ENCODE assay signal across 31 cellular contexts in the genomic region with DNA sequence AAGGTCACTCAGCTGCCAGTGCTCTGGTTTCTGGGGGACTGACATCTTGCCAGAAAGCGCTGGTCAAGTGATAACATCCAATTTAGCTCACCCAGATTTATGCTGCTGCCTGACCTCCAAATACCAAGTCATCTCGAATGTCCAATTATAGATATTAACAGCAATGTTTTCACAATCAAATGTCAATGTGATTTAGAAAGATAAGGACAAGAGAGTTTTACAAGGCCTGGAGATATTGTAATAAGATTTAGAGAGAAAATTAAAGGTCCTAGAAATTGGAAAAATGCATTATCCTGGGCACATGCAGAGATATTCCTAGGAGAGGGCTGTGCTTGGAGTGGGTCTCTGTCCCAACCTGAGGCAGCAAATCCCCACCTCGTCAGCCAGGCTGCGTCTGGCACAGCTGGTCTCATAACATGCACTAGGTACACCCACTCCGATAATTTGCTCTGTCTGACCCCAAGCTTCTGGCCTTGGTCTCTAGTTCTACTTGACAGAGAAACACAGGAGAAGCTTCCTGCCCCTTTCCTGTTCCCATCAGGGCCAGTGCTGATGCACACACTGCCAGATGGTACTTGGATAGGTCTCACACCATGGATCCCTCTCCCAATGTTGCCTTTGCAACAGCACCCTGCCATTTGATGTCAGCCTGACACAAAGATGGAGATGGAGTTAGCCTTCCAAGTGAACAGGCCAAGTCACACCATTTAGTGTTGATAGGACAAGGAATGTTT. TPM values are rescaled to one million over a fixed set of nuclear protein-coding genes. Genes with fewer than 3 reads are reported as not detected.
"Had no signal": no experiment of that assay in that cellular context is flagged by ENCODE, and none has a peak within 500 bp of the region (broad histone marks: within the 10 kb centered on the region; RNA-seq: fewer than 3 reads in every experiment).

No MANE protein-coding gene starts in this region.

- H3K27ac ChIP-seq: heart left ventricle, right atrium auricular region, thoracic aorta, upper lobe of left lung, vagina, WERI-Rb-1 had no signal

- ATAC-seq: activated CD4-positive, CD25-positive, alpha-beta regulatory T cell treated with anti-CD3 and anti-CD28 coated beads, Interleukin-2, amount 50 U/mL, for 24 hours; esophagus mucosa; heart left ventricle; naive thymus-derived CD8-positive, alpha-beta T cell had no signal

- DNase-seq: activated CD4-positive, alpha-beta memory T cell treated with anti-CD3 and anti-CD28 coated beads for 36 hours; activated CD4-positive, alpha-beta T cell treated with anti-CD3 and anti-CD28 coated beads, Interleukin-2, amount 10 ng/mL, durations not matched to agents 24 days and 14 days; activated CD8-positive, alpha-beta memory T cell treated with anti-CD3 and anti-CD28 coated beads, Interleukin-2, amount 50 U/mL, for 4 hours; activated effector memory CD4-positive, alpha-beta T cell treated with anti-CD3 and anti-CD28 coated beads, Interleukin-2, amount 50 U/mL, for 16 hours; activated naive CD4-positive, alpha-beta T cell treated with anti-CD3 and anti-CD28 coated beads for 36 hours; activated naive CD8-positive, alpha-beta T cell treated with anti-CD3 and anti-CD28 coated beads, Interleukin-2, amount 10 ng/mL, durations not matched to agents 7 days and 5 days; activated T-cell treated with anti-CD3 and anti-CD28 coated beads, Interleukin-2, amount 50 U/mL, for 1 hour; amniotic stem cell; endodermal cell; foreskin fibroblast; heart left ventricle; immature natural killer cell; naive thymus-derived CD8-positive, alpha-beta T cell; stimulated activated CD4-positive, alpha-beta T cell treated with anti-CD3 and anti-CD28 coated beads, Interleukin-2, amount 100 ng/mL, for 48 hours; stimulated activated naive CD4-positive, alpha-beta T cell treated with Interleukin-2 at 50 U/mL for 16 hours; T-helper 9 cell; upper lobe of left lung; WERI-Rb-1 had no signal

- H3K4me1 ChIP-seq: heart left ventricle, right atrium auricular region, upper lobe of left lung, vagina had no signal

- H3K9me3 ChIP-seq: heart left ventricle, right atrium auricular region, thoracic aorta, upper lobe of left lung, vagina had no signal

- H3K4me3 ChIP-seq: heart left ventricle, right atrium auricular region, smooth muscle cell, thoracic aorta, upper lobe of left lung, vagina had no signal

- H3K27me3 ChIP-seq: heart left ventricle, right atrium auricular region, upper lobe of left lung, vagina had no signal

- H3K4me2 ChIP-seq: smooth muscle cell had no signal

- H3K36me3 ChIP-seq: heart left ventricle, right atrium auricular region, thoracic aorta, upper lobe of left lung, vagina, WERI-Rb-1 had no signal

RNA-seq across cellular contexts. Expression of a gene that starts 28.6 kb away (rescaled TPM):
- total RNA-seq: activated CD4-positive, alpha-beta memory T cell treated with anti-CD3 and anti-CD28 coated beads for 36 hours; activated CD4-positive, alpha-beta T cell treated with anti-CD3 and anti-CD28 coated beads, Interleukin-2, amount 10 ng/mL, durations not matched to agents 24 days and 14 days; activated CD8-positive, alpha-beta memory T cell treated with anti-CD3 and anti-CD28 coated beads for 36 hours; activated naive CD4-positive, alpha-beta T cell treated with anti-CD3 and anti-CD28 coated beads for 36 hours; activated naive CD8-positive, alpha-beta T cell treated with anti-CD3 and anti-CD28 coated beads, Interleukin-2, amount 10 ng/mL, durations not matched to agents 7 days and 5 days; activated T-helper 1 cell treated with anti-CD3 and anti-CD28 coated beads, Interleukin-12 subunit alpha, Interleukin-12 subunit beta, Interleukin-2, Interleukin-4 antibody, amounts not matched to agents 30 ng/mL and 10 ng/mL and 1 ng/mL, durations not matched to agents 14 hours and 24 hours and 36 hours; naive thymus-derived CD8-positive, alpha-beta T cell; neural crest cell; pulmonary artery endothelial cell; right atrium auricular region; smooth muscle cell; vagina had no signal
- polyA plus RNA-seq: immature natural killer cell; naive thymus-derived CD8-positive, alpha-beta T cell; smooth muscle cell had no signal

RNA-seq across cellular contexts. Expression of a gene that starts 31.4 kb away (rescaled TPM):
- total RNA-seq: activated CD4-positive, alpha-beta memory T cell treated with anti-CD3 and anti-CD28 coated beads for 36 hours; activated CD4-positive, alpha-beta T cell treated with anti-CD3 and anti-CD28 coated beads, Interleukin-2, amount 10 ng/mL, durations not matched to agents 24 days and 14 days; activated CD8-positive, alpha-beta memory T cell treated with anti-CD3 and anti-CD28 coated beads for 36 hours; activated naive CD4-positive, alpha-beta T cell treated with anti-CD3 and anti-CD28 coated beads for 36 hours; activated naive CD8-positive, alpha-beta T cell treated with anti-CD3 and anti-CD28 coated beads, Interleukin-2, amount 10 ng/mL, durations not matched to agents 7 days and 5 days; activated T-helper 1 cell treated with anti-CD3 and anti-CD28 coated beads, Interleukin-12 subunit alpha, Interleukin-12 subunit beta, Interleukin-2, Interleukin-4 antibody, amounts not matched to agents 30 ng/mL and 10 ng/mL and 1 ng/mL, durations not matched to agents 14 hours and 24 hours and 36 hours; chondrocyte; esophagus mucosa; heart left ventricle; lower leg skin; naive thymus-derived CD8-positive, alpha-beta T cell; neural crest cell; occipital lobe; pulmonary artery endothelial cell; right atrium auricular region; smooth muscle cell; thoracic aorta; upper lobe of left lung; vagina had no signal
- polyA plus RNA-seq: heart left ventricle; immature natural killer cell; naive thymus-derived CD8-positive, alpha-beta T cell; smooth muscle cell had no signal

RNA-seq across cellular contexts. Expression of a gene that starts 39.0 kb away (rescaled TPM):
- total RNA-seq: activated CD4-positive, alpha-beta memory T cell treated with anti-CD3 and anti-CD28 coated beads for 36 hours; activated CD4-positive, alpha-beta T cell treated with anti-CD3 and anti-CD28 coated beads, Interleukin-2, amount 10 ng/mL, durations not matched to agents 24 days and 14 days; activated CD8-positive, alpha-beta memory T cell treated with anti-CD3 and anti-CD28 coated beads for 36 hours; activated naive CD4-positive, alpha-beta T cell treated with anti-CD3 and anti-CD28 coated beads for 36 hours; activated naive CD8-positive, alpha-beta T cell treated with anti-CD3 and anti-CD28 coated beads, Interleukin-2, amount 10 ng/mL, durations not matched to agents 7 days and 5 days; chondrocyte; esophagus mucosa; naive thymus-derived CD8-positive, alpha-beta T cell; pulmonary artery endothelial cell; smooth muscle cell had no signal
- polyA plus RNA-seq: immature natural killer cell; naive thymus-derived CD8-positive, alpha-beta T cell; smooth muscle cell had no signal
